ENCODE assay signal across 35 cellular contexts in genomic region chr12:128367961-128368360, GRCh38.
"Had no signal": no experiment of that assay in that cellular context is flagged by ENCODE, and none has a peak within 500 bp of the region (broad histone marks: within the 10 kb centered on the region; RNA-seq: fewer than 3 reads in every experiment).

No MANE protein-coding gene starts in this region.

- H3K9me3 ChIP-seq: MG63 had no signal

- H3K36me3 ChIP-seq: MG63 had no signal

- H3K9ac ChIP-seq: KMS-11 had no signal

- H3K27ac ChIP-seq: KMS-11 had no signal

- DNase-seq: Karpas-422, Kasumi-1, KBM-7, KG1, MG63, MM.1S, MV-4-11, NCI-H1048, NCI-H1092, NCI-H1092 treated with DMSO at 0.1 percent for 48 hours, NCI-H1105, NCI-H1105 treated with DMSO at 0.1 percent for 48 hours, NCI-H1417, NCI-H1417 treated with DMSO at 0.1 percent for 48 hours, NCI-H1436, NCI-H1436 treated with DMSO at 0.1 percent for 48 hours, NCI-H146, NCI-H1694, NCI-H1694 treated with DMSO at 0.1 percent for 48 hours, NCI-H187, NCI-H187 treated with DMSO at 0.1 percent for 48 hours, NCI-H1930, NCI-H2029, NCI-H2029 treated with DMSO at 0.1 percent for 48 hours, NCI-H2081, NCI-H2081 treated with DMSO at 0.1 percent for 48 hours, NCI-H2107, NCI-H2171, NCI-H2171 treated with DMSO at 0.1 percent for 48 hours, NCI-H2227 treated with DMSO at 0.1 percent for 48 hours, NCI-H226, NCI-H345, NCI-H446, NCI-H446 treated with DMSO at 0.1 percent for 48 hours had no signal

- H3K4me2 ChIP-seq: KMS-11 had no signal

- H3K4me3 ChIP-seq: MG63 had no signal
